Comparison of ENCODE assay signal across 1 cellular context in genomic region chr19:2168619-2169424, GRCh38.
TF ChIP-seq lines count a peak whose summit lies in the region.

No MANE protein-coding gene starts in this region.

TF ChIP-seq in HepG2, 621 proteins besides CTCF, POLR2A, EP300 and RAD21 (continued from another document and continues in another):
- TF ChIP-seq ZBTB40 (IDR thresholded peaks at IDR 0.05) (no peak), ZBTB40 (CRISPR knock-in tag; IDR thresholded peaks at IDR 0.05) (peak; percentile 37; the same call in 1 of the 2 replicates), POLR2AphosphoS5 (IDR thresholded peaks at IDR 0.05; ENCODE audit: low read depth, low read length) (peak; percentile 29), ZNF710 (CRISPR knock-in tag; IDR thresholded peaks at IDR 0.05; ENCODE audit: borderline replicate concordance) (no peak), SMYD3 (CRISPR knock-in tag; IDR thresholded peaks at IDR 0.05) (peak; percentile 62), ZNF235 (CRISPR knock-in tag; IDR thresholded peaks at IDR 0.05; ENCODE audit: borderline replicate concordance) (no peak), TIGD3 (CRISPR knock-in tag; IDR thresholded peaks at IDR 0.05; ENCODE audit: borderline replicate concordance) (no peak), E2F2 (CRISPR knock-in tag; IDR thresholded peaks at IDR 0.05; ENCODE audit: borderline replicate concordance) (0 out of 2 replicates have a peak, but pooled peaks have one; percentile 39), TERF1 (CRISPR knock-in tag; IDR thresholded peaks at IDR 0.05) (no peak), THAP11 (CRISPR knock-in tag; IDR thresholded peaks at IDR 0.05) (peak; percentile 60; the same call in 1 of the 2 replicates), ZNF550 (CRISPR knock-in tag; IDR thresholded peaks at IDR 0.05; ENCODE audit: borderline replicate concordance) (no peak), HNF4A (CRISPR knock-in tag; IDR thresholded peaks at IDR 0.05) (peak; percentile 89), ZNF709 (CRISPR knock-in tag; IDR thresholded peaks at IDR 0.05) (0 out of 2 replicates have a peak, but pooled peaks have one; percentile 48), ZNF281 (CRISPR knock-in tag; IDR thresholded peaks at IDR 0.05; ENCODE audit: borderline replicate concordance) (0 out of 2 replicates have a peak, but pooled peaks have one; percentile 29), CSRNP2 (CRISPR knock-in tag; conservative IDR thresholded peaks at IDR 0.05; ENCODE audit: low read depth) (no peak), ZNF746 (CRISPR knock-in tag; IDR thresholded peaks at IDR 0.05) (peak; percentile 94), ZNF781 (CRISPR knock-in tag; IDR thresholded peaks at IDR 0.05; ENCODE audit: borderline replicate concordance, not compliant biosample characterization) (no peak), CHD2 (IDR thresholded peaks at IDR 0.05; ENCODE audit: low read depth, low read length) (no peak), SETDB1 (CRISPR knock-in tag; IDR thresholded peaks at IDR 0.05; ENCODE audit: borderline replicate concordance) (no peak), GMEB1 (CRISPR knock-in tag; IDR thresholded peaks at IDR 0.05; ENCODE audit: borderline replicate concordance) (peak; percentile 81), ZNF3 (CRISPR knock-in tag; IDR thresholded peaks at IDR 0.05) (no peak), GMEB2 (CRISPR knock-in tag; IDR thresholded peaks at IDR 0.05; ENCODE audit: low read depth) (peak; percentile 11; the same call in 1 of the 2 replicates), KDM3A (CRISPR knock-in tag; IDR thresholded peaks at IDR 0.05; ENCODE audit: low read depth) (peak; percentile 69), PHF5A (CRISPR knock-in tag; IDR thresholded peaks at IDR 0.05; ENCODE audit: low read depth, unreplicated experiment) (no peak), TSC22D2 (CRISPR knock-in tag; IDR thresholded peaks at IDR 0.05; ENCODE audit: borderline replicate concordance) (no peak), ZNF7 (CRISPR knock-in tag; IDR thresholded peaks at IDR 0.05) (no peak), NPAS2 (CRISPR knock-in tag; IDR thresholded peaks at IDR 0.05; ENCODE audit: borderline replicate concordance) (no peak), GRHL1 (CRISPR knock-in tag; conservative IDR thresholded peaks at IDR 0.05) (no peak)
